In genomic region chr3:123371426-123371825, GRCh38 we compare ENCODE assay signal across 17 cellular contexts.
DNase-seq lines count a peak whose midpoint lies in the region; ATAC-seq, FAIRE-seq and TF ChIP-seq lines count a peak whose summit lies in the region.
"Had no signal": no experiment of that assay in that cellular context is flagged by ENCODE, and none has a peak within 500 bp of the region (broad histone marks: within the 10 kb centered on the region; RNA-seq: fewer than 3 reads in every experiment).

No MANE protein-coding gene starts in this region.

- H3K4me1 ChIP-seq in heart right ventricle, result peaks cover 19 to 95% (median 66%) of the 10 kb centered on the region in 9 donors
- peaks cover 98% of the 10 kb centered on the region for H3K4me1 ChIP-seq in left ventricle myocardium inferior
- H3K4me1 ChIP-seq in sigmoid colon, result peaks cover 0 to 92% (median 89%) of the 10 kb centered on the region in 4 donors
- H3K4me1 ChIP-seq: A549 had no signal

- ATAC-seq in heart right ventricle (no peak), Right ventricle myocardium inferior (no peak)
- ATAC-seq: A549 had no signal

- no peak for TF ChIP-seq POLR2A in sigmoid colon (IDR thresholded peaks at IDR 0.05)

- H3K27ac ChIP-seq in heart right ventricle, result peak overlapping the region in 9 of 10 donors; percentile 67 to 95 (median 84)
- peak overlapping the region; percentile 89 for H3K27ac ChIP-seq in left ventricle myocardium inferior (replicated peaks)
- peak overlapping the region; percentile 68 to 91 (median 82) for H3K27ac ChIP-seq in sigmoid colon
- H3K27ac ChIP-seq: A549, C4-2B had no signal

- WGBS in heart right ventricle, 2 donors, result 62 to 63% methylated on average over 10 of the region's 10 CpGs
- WGBS in sigmoid colon, 2 donors, result 89 to 94% methylated on average over 10 of the region's 10 CpGs

- intact Hi-C loops in heart right ventricle (cut with DNase I), result loop anchor here in 2 of 10 donors (5.0 kb wide), 3 partner anchors 34 to 76 kb away; partner anchors contain the start of gene ADCY5 (in 1 of the 2)
- intact Hi-C loops in Right ventricle myocardium inferior (cut with DNase I), result loop anchor here (5.0 kb wide), 1 partner anchor 36 kb away; no protein-coding TSS in a partner anchor
- intact Hi-C loops in left ventricle myocardium inferior (cut with micrococcal nuclease), result no loop called here
- intact Hi-C loops in sigmoid colon (cut with DNase I), result loop anchor here (2.0 to 5.0 kb wide), 3 partner anchors 36 to 75 kb away; no protein-coding TSS in a partner anchor

- DNase-seq in heart right ventricle (no peak), Right ventricle myocardium inferior (ENCODE audit: missing footprints) (no peak), left ventricle myocardium inferior (no peak), sigmoid colon (peak; percentile 61), urothelium cell line (ENCODE audit: low spot score) (no peak), AG08395 (ENCODE audit: low spot score) (no peak), DMS153 treated with DMSO at 0.1 percent for 48 hours (lab: John Stamatoyannopoulos, UW; ENCODE audit: unreplicated experiment) (no peak), activated gamma-delta T cell treated with Interleukin-2 at 50 U/mL for 16 hours (no peak)
- DNase-seq: GOT3, KBM-7, NCI-H1417 treated with DMSO at 0.1 percent for 48 hours, NCI-H1930, NCI-H526 treated with DMSO at 0.1 percent for 48 hours, OCI-M1 had no signal

- no peak for TF ChIP-seq CTCF in heart right ventricle (IDR thresholded peaks at IDR 0.05)
- TF ChIP-seq CTCF in left ventricle myocardium inferior (IDR thresholded peaks at IDR 0.05; ENCODE audit: borderline replicate concordance), result no peak
- TF ChIP-seq CTCF in sigmoid colon (IDR thresholded peaks at IDR 0.05), result no peak

- H3K27me3 ChIP-seq in heart right ventricle (no peaks in the 10 kb centered on the region), left ventricle myocardium inferior (ENCODE audit: low read depth) (no peaks in the 10 kb centered on the region), sigmoid colon (no peaks in the 10 kb centered on the region)

- TF ChIP-seq EP300 in sigmoid colon (IDR thresholded peaks at IDR 0.05), result no peak

- peaks cover 0 to 9% (median 0%) of the 10 kb centered on the region in 11 donors for H3K9me3 ChIP-seq in heart right ventricle
- H3K9me3 ChIP-seq in left ventricle myocardium inferior (replicated peaks), result peaks cover 6% of the 10 kb centered on the region
- no peaks in the 10 kb centered on the region for H3K9me3 ChIP-seq in sigmoid colon

- FAIRE-seq in urothelium cell line (lab: Jason Lieb, UNC), result peak; percentile 17
- FAIRE-seq: A549, GM12892 had no signal

- H3K36me3 ChIP-seq in heart right ventricle (peaks cover 0 to 4% (median 0%) of the 10 kb centered on the region in 9 donors), left ventricle myocardium inferior (no peaks in the 10 kb centered on the region), sigmoid colon (no peaks in the 10 kb centered on the region)

- H3K4me3 ChIP-seq in heart right ventricle (no peak overlapping the region), left ventricle myocardium inferior (no peak overlapping the region), sigmoid colon (no peak overlapping the region)
- H3K4me3 ChIP-seq: A549 had no signal
